ENCODE assay signal across 22 cellular contexts in genomic region chr3:162217603-162218002, GRCh38.
DNase-seq lines count a peak whose midpoint lies in the region; ATAC-seq, FAIRE-seq and TF ChIP-seq lines count a peak whose summit lies in the region.
"Had no signal": no experiment of that assay in that cellular context is flagged by ENCODE, and none has a peak within 500 bp of the region (broad histone marks: within the 10 kb centered on the region; RNA-seq: fewer than 3 reads in every experiment).

No MANE protein-coding gene starts in this region.

- H4K5ac ChIP-seq in IMR-90 (ENCODE audit: low read depth, low read length), result no peak overlapping the region

- H4K20me1 ChIP-seq in IMR-90 (ENCODE audit: insufficient read depth, low read length) (no peaks in the 10 kb centered on the region), osteoblast (ENCODE audit: insufficient read depth, low read length) (no peaks in the 10 kb centered on the region)

- POLR2A ChIA-PET in IMR-90 (lab: Charles Lee; ENCODE audit: unreplicated experiment), result no interaction called here

- ATAC-seq in IMR-90 (ENCODE audit: low read depth), result peak; percentile 82
- ATAC-seq in pancreas, result no peak
- no peak for ATAC-seq in effector memory CD8-positive, alpha-beta T cell (replicated peaks)
- ATAC-seq: gastroesophageal sphincter, left lobe of liver had no signal

- in situ Hi-C loops in IMR-90 (cut with MboI; ENCODE audit: low sequenced_read_pairs), result no loop called here

- intact Hi-C loops in IMR-90 (cut with micrococcal nuclease), result no loop called here
- intact Hi-C loops in pancreas (cut with DNase I), result no loop called here

- H3K27ac ChIP-seq in IMR-90 (ENCODE audit: insufficient read depth, low read length) (no peak overlapping the region), osteoblast (ENCODE audit: low read depth, low read length) (no peak overlapping the region), pancreas (no peak overlapping the region)
- H3K27ac ChIP-seq: adrenal gland, SJSA1, spleen, upper lobe of left lung had no signal

- H3K4me1 Mint-ChIP-seq in mesothelial cell of epicardium, result peaks cover 7% of the 10 kb centered on the region
- H3K4me1 Mint-ChIP-seq in effector memory CD8-positive, alpha-beta T cell (ENCODE audit: low read depth in 2 of 2), result no peaks in the 10 kb centered on the region

- no peak overlapping the region for H3K4me3 ChIP-seq in IMR-90 (ENCODE audit: insufficient read depth, low read depth, low read length)
- no peak overlapping the region for H3K4me3 ChIP-seq in fibroblast of the aortic adventitia (ENCODE audit: low read depth, low read length)
- no peak overlapping the region for H3K4me3 ChIP-seq in osteoblast (ENCODE audit: insufficient read depth, low read length)
- H3K4me3 ChIP-seq in pancreas, result no peak overlapping the region
- H3K4me3 ChIP-seq: adrenal gland, gastroesophageal sphincter, SJSA1, spleen, upper lobe of left lung had no signal

- CTCF ChIA-PET in IMR-90 (lab: Yijun Ruan, JAX), result no interaction called here

- no CpG with 5 or more reads among the region's 2 CpGs for WGBS in IMR-90 (ENCODE audit: extremely low coverage in 2 of 2, insufficient read length in 1 of 2), 2 experiments
- WGBS in pancreas, 2 donors, result 39 to 49% methylated on average over 2 of the region's 2 CpGs

- H3K4ac ChIP-seq in IMR-90 (ENCODE audit: low read depth, low read length), result no peak overlapping the region

- H3K4me1 ChIP-seq in IMR-90 (ENCODE audit: control insufficient read depth, insufficient read depth, low read length) (no peaks in the 10 kb centered on the region; the same call in 1 of the 2 replicates), osteoblast (ENCODE audit: insufficient read depth, low read length) (no peaks in the 10 kb centered on the region), pancreas (no peaks in the 10 kb centered on the region)
- H3K4me1 ChIP-seq: adrenal gland, SJSA1, spleen, upper lobe of left lung had no signal

- H3K27me3 ChIP-seq in IMR-90 (ENCODE audit: control insufficient read depth, insufficient read depth, low read length) (no peaks in the 10 kb centered on the region), osteoblast (ENCODE audit: insufficient read depth, low read length) (no peaks in the 10 kb centered on the region), pancreas (no peaks in the 10 kb centered on the region)
- H3K27me3 ChIP-seq: adrenal gland, gastroesophageal sphincter, SJSA1, spleen, upper lobe of left lung had no signal

- H3K4me2 ChIP-seq in IMR-90 (ENCODE audit: low read depth, low read length) (no peak overlapping the region), osteoblast (ENCODE audit: insufficient read depth, low read length) (peak overlapping the region; percentile 15)

- no peak overlapping the region for H2AK9ac ChIP-seq in IMR-90 (replicated peaks; ENCODE audit: low read depth, low read length, poor library complexity)

- H3K27me3 Mint-ChIP-seq in mesothelial cell of epicardium (ENCODE audit: low read depth), result no peaks in the 10 kb centered on the region
- no peaks in the 10 kb centered on the region for H3K27me3 Mint-ChIP-seq in effector memory CD8-positive, alpha-beta T cell

- no peaks in the 10 kb centered on the region for H3K36me3 Mint-ChIP-seq in mesothelial cell of epicardium
- H3K36me3 Mint-ChIP-seq in effector memory CD8-positive, alpha-beta T cell (ENCODE audit: insufficient read depth), result no peaks in the 10 kb centered on the region

- no peak overlapping the region for H3K56ac ChIP-seq in IMR-90 (ENCODE audit: extremely low read depth, insufficient read depth, low read length)

- H3K14ac ChIP-seq in IMR-90 (replicated peaks; ENCODE audit: low read depth, low read length), result no peak overlapping the region

- no peak overlapping the region for H2BK15ac ChIP-seq in IMR-90 (ENCODE audit: low read depth, low read length)

- H2AFZ ChIP-seq in IMR-90 (replicated peaks; ENCODE audit: low read length, poor library complexity) (no peak overlapping the region), osteoblast (ENCODE audit: low read length) (no peak overlapping the region)

- no peak overlapping the region for H2AK5ac ChIP-seq in IMR-90 (ENCODE audit: low read depth, low read length)

- no peak overlapping the region for H3K23ac ChIP-seq in IMR-90 (ENCODE audit: low read depth, low read length)

- dilution Hi-C loops in IMR-90 (cut with HindIII; ENCODE audit: low sequenced_read_pairs, unreplicated experiment), result no loop called here

- H3K79me1 ChIP-seq in IMR-90 (ENCODE audit: low read depth in 1 of 2, low read length in 2 of 2), result no peaks in the 10 kb centered on the region

- BruUV-seq in IMR-90 (replicated peaks; lab: Mats Ljungman, UMichigan), result no TSS peak

- H4K8ac ChIP-seq in IMR-90 (ENCODE audit: low read depth in 2 of 2, low read length in 2 of 2), result no peak overlapping the region

- DNase-seq in AG08395 (ENCODE audit: low spot score), result peak; percentile 40
- peak; percentile 50 for DNase-seq in IMR-90
- DNase-seq in fibroblast of the aortic adventitia (ENCODE audit: low read depth), result peak; percentile 31
- DNase-seq in osteoblast (ENCODE audit: insufficient read length, low spot score, missing footprints), result no peak
- DNase-seq in NCI-H524 treated with DMSO at 0.1 percent for 48 hours (lab: John Stamatoyannopoulos, UW), result no peak
- no peak for DNase-seq in mesothelial cell of epicardium (ENCODE audit: low spot score in 2 of 2, unreplicated experiment in 2 of 2)
- no peak for DNase-seq in pancreas
- no peak for DNase-seq in effector memory CD8-positive, alpha-beta T cell
- DNase-seq: activated CD4-positive, alpha-beta T cell treated with anti-CD3 and anti-CD28 coated beads for 1 hour; adrenal gland; AML-193; COR-L47; effector memory CD4-positive, alpha-beta T cell; NCI-H2029 treated with DMSO at 0.1 percent for 48 hours; NCI-H524; spleen; stimulated activated naive CD4-positive, alpha-beta T cell; upper lobe of left lung had no signal

- H3K9ac ChIP-seq in IMR-90 (ENCODE audit: low read depth, low read length), result no peak overlapping the region

- H3K36me3 ChIP-seq in IMR-90 (ENCODE audit: control insufficient read depth, insufficient read depth, low read length), result no peaks in the 10 kb centered on the region
- no peaks in the 10 kb centered on the region for H3K36me3 ChIP-seq in osteoblast (ENCODE audit: insufficient read depth, low read length)
- H3K36me3 ChIP-seq in pancreas, result no peaks in the 10 kb centered on the region
- H3K36me3 ChIP-seq: adrenal gland, gastroesophageal sphincter, SJSA1, spleen, upper lobe of left lung had no signal

- no peak overlapping the region for H2BK120ac ChIP-seq in IMR-90 (ENCODE audit: low read depth, low read length)

- H3K27ac Mint-ChIP-seq in mesothelial cell of epicardium, result no peak overlapping the region
- no peak overlapping the region for H3K27ac Mint-ChIP-seq in effector memory CD8-positive, alpha-beta T cell
- H3K27ac Mint-ChIP-seq: activated T-helper 2 cell treated with anti-CD3 and anti-CD28 coated beads, Interferon-gamma antibody, Interleukin-2, Interleukin-4, amounts not matched to agents 10 μg/mL and 5 μg/mL and 100 μg/mL, durations not matched to agents 14 hours and 24 hours and 36 hours had no signal

- no peak for TF ChIP-seq RAD21 in IMR-90 (IDR thresholded peaks at IDR 0.05; ENCODE audit: low read length)

- no peak overlapping the region for H2BK5ac ChIP-seq in IMR-90 (ENCODE audit: low read depth, low read length, poor library complexity, severe bottlenecking)

- H3K9me1 ChIP-seq in IMR-90 (ENCODE audit: insufficient read depth, low read length), result no peaks in the 10 kb centered on the region

- no peak overlapping the region for H2BK20ac ChIP-seq in IMR-90 (ENCODE audit: low read depth, low read length)

- TF ChIP-seq CTCF in IMR-90 (conservative IDR thresholded peaks at IDR 0.05; ENCODE audit: low read depth, low read length), result no peak
- no peak for TF ChIP-seq CTCF in fibroblast of the aortic adventitia (IDR thresholded peaks at IDR 0.05; ENCODE audit: insufficient read depth, low read length)
- no peak for TF ChIP-seq CTCF in osteoblast (IDR thresholded peaks at IDR 0.05; ENCODE audit: extremely low read depth, low read depth, low read length)
- no peak for TF ChIP-seq CTCF in mesothelial cell of epicardium (IDR thresholded peaks at IDR 0.05; ENCODE audit: unreplicated experiment)
- TF ChIP-seq CTCF in pancreas (IDR thresholded peaks at IDR 0.05), result no peak

- TF ChIP-seq POLR2A in IMR-90 (IDR thresholded peaks at IDR 0.05; ENCODE audit: low read depth, low read length), result no peak

- no peak overlapping the region for H3K18ac ChIP-seq in IMR-90 (ENCODE audit: low read depth, low read length)

- no peak overlapping the region for H4K91ac ChIP-seq in IMR-90 (ENCODE audit: insufficient read depth, low read depth, low read length)

- H3K9me3 ChIP-seq in IMR-90 (ENCODE audit: control insufficient read depth, insufficient read depth, low read length) (no peaks in the 10 kb centered on the region), osteoblast (ENCODE audit: low read depth, low read length) (no peaks in the 10 kb centered on the region), pancreas (no peaks in the 10 kb centered on the region)
- H3K9me3 ChIP-seq: adrenal gland, gastroesophageal sphincter, SJSA1, upper lobe of left lung had no signal

- no peak for FAIRE-seq in pancreas (lab: Jason Lieb, UNC)

- no peaks in the 10 kb centered on the region for H3K79me2 ChIP-seq in osteoblast (ENCODE audit: insufficient read depth, low read length)

- no peaks in the 10 kb centered on the region for H3K9me3 Mint-ChIP-seq in mesothelial cell of epicardium
- peaks cover 13 to 19% of the 10 kb centered on the region in 2 donors for H3K9me3 Mint-ChIP-seq in effector memory CD8-positive, alpha-beta T cell
- H3K9me3 Mint-ChIP-seq: activated T-helper 2 cell treated with anti-CD3 and anti-CD28 coated beads, Interferon-gamma antibody, Interleukin-2, Interleukin-4, amounts not matched to agents 10 μg/mL and 5 μg/mL and 100 μg/mL, durations not matched to agents 14 hours and 24 hours and 36 hours had no signal

- no peak overlapping the region for H3K4me3 Mint-ChIP-seq in mesothelial cell of epicardium
- no peak overlapping the region for H3K4me3 Mint-ChIP-seq in effector memory CD8-positive, alpha-beta T cell

TF ChIP-seq in IMR-90, 13 proteins besides CTCF, POLR2A, EP300 and RAD21 (continues in another document):
- TF ChIP-seq FOS (IDR thresholded peaks at IDR 0.05; ENCODE audit: low read depth, low read length) (no peak), USF2 (IDR thresholded peaks at IDR 0.05; ENCODE audit: low read depth, low read length) (no peak), RFX5 (IDR thresholded peaks at IDR 0.05; ENCODE audit: low read depth, low read length) (no peak), SMC3 (IDR thresholded peaks at IDR 0.05; ENCODE audit: low read depth, low read length) (no peak), NFE2L2 (IDR thresholded peaks at IDR 0.05; ENCODE audit: low read depth, low read length) (no peak), RCOR1 (IDR thresholded peaks at IDR 0.05; ENCODE audit: insufficient replicate concordance, low read length) (no peak)

Comparison
In these comparisons a context has a peak if more than half of its experiments do, and no peak if none do; other contexts are left out.
1. DNase-seq: peak in AG08395 (single experiment), IMR-90 (single experiment) and fibroblast of the aortic adventitia (single experiment); none in osteoblast (single experiment), NCI-H524 treated with DMSO at 0.1 percent for 48 hours (single experiment), mesothelial cell of epicardium (0 of 2), pancreas (0 of 6) and effector memory CD8-positive, alpha-beta T cell (0 of 3).